In genomic region chr3:8371085-8371551, GRCh38 we compare ENCODE assay signal across 13 cellular contexts.
A peak's percentile ranks its signal among the peaks of the same experiment; 100 is the strongest.
DNase-seq lines count a peak whose midpoint lies in the region; ATAC-seq and TF ChIP-seq lines count a peak whose summit lies in the region.
"Had no signal": no experiment of that assay in that cellular context is flagged by ENCODE, and none has a peak within 500 bp of the region (broad histone marks: within the 10 kb centered on the region; RNA-seq: fewer than 3 reads in every experiment).

No MANE protein-coding gene starts in this region.

- ATAC-seq in stimulated activated effector memory CD8-positive, alpha-beta T cell treated with anti-CD3 and anti-CD28 coated beads, Interleukin-12 subunit alpha, Interleukin-12 subunit beta, amount 100 ng/mL, for 72 hours, result peak; percentile 90
- no peak for ATAC-seq in GM19351 (IDR thresholded peaks at IDR 0.05; ENCODE audit: unreplicated experiment)
- ATAC-seq: activated CD8-positive, alpha-beta T cell treated with anti-CD3 and anti-CD28 coated beads, Interleukin-2, amount 10 ng/mL, durations not matched to agents 7 days and 5 days had no signal

- H4K8ac ChIP-seq in mesendoderm (ENCODE audit: low read depth, low read length), result no peak overlapping the region

- no peak overlapping the region for H3K23ac ChIP-seq in mesendoderm (ENCODE audit: low read length)

- no peaks in the 10 kb centered on the region for H3K9me3 ChIP-seq in vagina
- H3K9me3 ChIP-seq: suprapubic skin had no signal

- no peak overlapping the region for H3K4me3 Mint-ChIP-seq in stimulated activated effector memory CD8-positive, alpha-beta T cell treated with anti-CD3 and anti-CD28 coated beads, Interleukin-12 subunit alpha, Interleukin-12 subunit beta, amount 100 ng/mL, for 72 hours
- H3K4me3 Mint-ChIP-seq: activated CD8-positive, alpha-beta T cell treated with anti-CD3 and anti-CD28 coated beads, Interleukin-2, amount 10 ng/mL, durations not matched to agents 7 days and 5 days had no signal

- no peak overlapping the region for H3K56ac ChIP-seq in mesendoderm (ENCODE audit: low read length)

- H3K18ac ChIP-seq in mesendoderm (ENCODE audit: low read length), result no peak overlapping the region

- TF ChIP-seq CTCF in fibroblast of villous mesenchyme (IDR thresholded peaks at IDR 0.05; ENCODE audit: insufficient read depth, low read depth, low read length) (no peak), vagina (IDR thresholded peaks at IDR 0.05) (no peak)

- TF ChIP-seq POLR2A in vagina (IDR thresholded peaks at IDR 0.05), result no peak

- no peak overlapping the region for H4K5ac ChIP-seq in mesendoderm (ENCODE audit: low read length)

- no peaks in the 10 kb centered on the region for H3K79me1 ChIP-seq in mesendoderm (ENCODE audit: low read length)

- no peak overlapping the region for H2BK120ac ChIP-seq in mesendoderm (ENCODE audit: low read depth, low read length)

- H3K36me3 ChIP-seq in vagina (no peaks in the 10 kb centered on the region), mesendoderm (ENCODE audit: control insufficient read depth, insufficient read depth, low read length) (no peaks in the 10 kb centered on the region)
- H3K36me3 ChIP-seq: suprapubic skin had no signal

- H3K4ac ChIP-seq in mesendoderm (ENCODE audit: low read depth, low read length), result no peak overlapping the region

- no peak overlapping the region for H3K9ac ChIP-seq in mesendoderm (ENCODE audit: low read length)

- H2BK15ac ChIP-seq in mesendoderm (replicated peaks; ENCODE audit: low read depth), result no peak overlapping the region

- no peaks in the 10 kb centered on the region for H3K79me2 ChIP-seq in mesendoderm (ENCODE audit: control insufficient read depth, insufficient read depth, low read length)

- H3K4me3 ChIP-seq in fibroblast of villous mesenchyme (ENCODE audit: low read depth, low read length), result no peak overlapping the region
- H3K4me3 ChIP-seq in vagina, result no peak overlapping the region
- H3K4me3 ChIP-seq in mesendoderm (ENCODE audit: low read length), result no peak overlapping the region
- H3K4me3 ChIP-seq: suprapubic skin had no signal

- peak; percentile 10 for DNase-seq in NCI-H510A treated with DMSO at 0.1 percent for 48 hours (lab: John Stamatoyannopoulos, UW)
- no peak for DNase-seq in NCI-H510A (lab: John Stamatoyannopoulos, UW)
- peak; percentile 28 for DNase-seq in SK-MEL-5 (ENCODE audit: low read depth, low spot score)
- peak; percentile 38 for DNase-seq in fibroblast of villous mesenchyme (ENCODE audit: low read depth)
- DNase-seq in stimulated activated effector memory CD8-positive, alpha-beta T cell treated with anti-CD3 and anti-CD28 coated beads, Interleukin-12 subunit alpha, Interleukin-12 subunit beta, amount 100 ng/mL, for 72 hours (ENCODE audit: low spot score in 2 of 2), result no peak
- DNase-seq in vagina (ENCODE audit: extremely low spot score in 2 of 2), result no peak
- DNase-seq in mesendoderm, result no peak
- DNase-seq: activated CD8-positive, alpha-beta T cell treated with anti-CD3 and anti-CD28 coated beads, Interleukin-2, amount 10 ng/mL, durations not matched to agents 7 days and 5 days; GF-D8; SHP77 treated with DMSO at 0.1 percent for 48 hours had no signal

- in situ Hi-C loops in SK-MEL-5 (cut with HindIII; ENCODE audit: low pct_unique_long_range_greater_than_20kb, low sequenced_read_pairs), result no loop called here

- H3K27me3 ChIP-seq in vagina (no peaks in the 10 kb centered on the region), mesendoderm (ENCODE audit: insufficient read depth, low read length, poor library complexity) (no peaks in the 10 kb centered on the region)
- H3K27me3 ChIP-seq: suprapubic skin had no signal

- H2BK5ac ChIP-seq in mesendoderm (ENCODE audit: low read length), result no peak overlapping the region

- no CpG with 5 or more reads among the region's 2 CpGs for WGBS in mesendoderm (ENCODE audit: extremely low coverage, insufficient coverage, low lambda C conversion rate)

- H3K4me1 Mint-ChIP-seq in stimulated activated effector memory CD8-positive, alpha-beta T cell treated with anti-CD3 and anti-CD28 coated beads, Interleukin-12 subunit alpha, Interleukin-12 subunit beta, amount 100 ng/mL, for 72 hours, result no peaks in the 10 kb centered on the region

- peaks cover 8% of the 10 kb centered on the region for H3K9me3 Mint-ChIP-seq in stimulated activated effector memory CD8-positive, alpha-beta T cell treated with anti-CD3 and anti-CD28 coated beads, Interleukin-12 subunit alpha, Interleukin-12 subunit beta, amount 100 ng/mL, for 72 hours

- no peak overlapping the region for H3K27ac ChIP-seq in vagina
- no peak overlapping the region for H3K27ac ChIP-seq in mesendoderm (ENCODE audit: low read depth, low read length)
- H3K27ac ChIP-seq: 22Rv1, suprapubic skin had no signal

- H2AK5ac ChIP-seq in mesendoderm (ENCODE audit: low read length), result no peak overlapping the region

- H3K4me2 ChIP-seq in mesendoderm (ENCODE audit: low read length), result no peak overlapping the region

- intact Hi-C loops in vagina (cut with DNase I), result no loop called here

- no peak overlapping the region for H3K27ac Mint-ChIP-seq in stimulated activated effector memory CD8-positive, alpha-beta T cell treated with anti-CD3 and anti-CD28 coated beads, Interleukin-12 subunit alpha, Interleukin-12 subunit beta, amount 100 ng/mL, for 72 hours
- H3K27ac Mint-ChIP-seq: activated CD8-positive, alpha-beta T cell treated with anti-CD3 and anti-CD28 coated beads, Interleukin-2, amount 10 ng/mL, durations not matched to agents 7 days and 5 days had no signal

- no peaks in the 10 kb centered on the region for H3K36me3 Mint-ChIP-seq in stimulated activated effector memory CD8-positive, alpha-beta T cell treated with anti-CD3 and anti-CD28 coated beads, Interleukin-12 subunit alpha, Interleukin-12 subunit beta, amount 100 ng/mL, for 72 hours

- no peaks in the 10 kb centered on the region for H3K4me1 ChIP-seq in vagina
- H3K4me1 ChIP-seq in mesendoderm (ENCODE audit: control insufficient read depth, low read depth, low read length), result no peaks in the 10 kb centered on the region
- H3K4me1 ChIP-seq: suprapubic skin had no signal

Comparison
In these comparisons a context has a peak if more than half of its experiments do, and no peak if none do; other contexts are left out.
1. DNase-seq: peak in NCI-H510A treated with DMSO at 0.1 percent for 48 hours (single experiment), SK-MEL-5 (single experiment) and fibroblast of villous mesenchyme (single experiment); none in NCI-H510A (single experiment), stimulated activated effector memory CD8-positive, alpha-beta T cell treated with anti-CD3 and anti-CD28 coated beads, Interleukin-12 subunit alpha, Interleukin-12 subunit beta, amount 100 ng/mL, for 72 hours (0 of 2), vagina (0 of 2) and mesendoderm (single experiment).